Comparison of ENCODE assay signal across 9 cellular contexts in genomic region chr10:19488592-19489280, GRCh38.
A peak's percentile ranks its signal among the peaks of the same experiment; 100 is the strongest.
DNase-seq lines count a peak whose midpoint lies in the region; ATAC-seq, FAIRE-seq and TF ChIP-seq lines count a peak whose summit lies in the region.
"Had no signal": no experiment of that assay in that cellular context is flagged by ENCODE, and none has a peak within 500 bp of the region (broad histone marks: within the 10 kb centered on the region; RNA-seq: fewer than 3 reads in every experiment).

No MANE protein-coding gene starts in this region.

- H3K36me3 ChIP-seq in HUES6 (ENCODE audit: control insufficient read depth, insufficient read depth, low read length) (no peaks in the 10 kb centered on the region), kidney (ENCODE audit: control insufficient read depth in 1 of 2, insufficient read depth in 2 of 2, low read length in 2 of 2) (no peaks in the 10 kb centered on the region), skeletal muscle tissue (ENCODE audit: control insufficient read depth in 3 of 3, insufficient read depth in 3 of 3, low read length in 3 of 3) (no peaks in the 10 kb centered on the region)

- H3K27me3 ChIP-seq in HUES6 (ENCODE audit: control insufficient read depth, insufficient read depth, low read length) (no peaks in the 10 kb centered on the region), skeletal muscle tissue (ENCODE audit: control insufficient read depth in 3 of 3, insufficient read depth in 3 of 3, low read length in 3 of 3) (no peaks in the 10 kb centered on the region)

- TF ChIP-seq CTCF in chondrocyte (IDR thresholded peaks at IDR 0.05) = peak; percentile 52
- no peak for TF ChIP-seq CTCF in kidney (IDR thresholded peaks at IDR 0.05; ENCODE audit: borderline replicate concordance, extremely low read depth, insufficient read depth)

- intact Hi-C loops in kidney (cut with DNase I) = no loop called here

- CTCF ChIA-PET in activated CD4-positive, alpha-beta T cell treated with anti-CD3 and anti-CD28 coated beads, Interleukin-2, amount 10 ng/mL, durations not matched to agents 7 days and 5 days (lab: Charles Lee) = no interaction called here

- peak overlapping the region; percentile 32; the same call in 1 of the 2 replicates for H3K4me3 ChIP-seq in HUES6 (ENCODE audit: low read depth, low read length)
- H3K4me3 ChIP-seq in kidney (ENCODE audit: low read length in 2 of 2) = peak overlapping the region; percentile 57
- H3K4me3 ChIP-seq in skeletal muscle tissue (ENCODE audit: low read length in 3 of 3) = peak overlapping the region in 2 of 3 donors; percentile 20 to 65

- H3K4me1 Mint-ChIP-seq in chondrocyte (ENCODE audit: low read depth) = peaks cover 12% of the 10 kb centered on the region
- no peaks in the 10 kb centered on the region for H3K4me1 Mint-ChIP-seq in activated CD4-positive, alpha-beta T cell treated with anti-CD3 and anti-CD28 coated beads, Interleukin-2, amount 10 ng/mL, durations not matched to agents 7 days and 5 days

- peak overlapping the region; percentile 54 for H3K4me3 Mint-ChIP-seq in chondrocyte (ENCODE audit: unreplicated experiment)
- H3K4me3 Mint-ChIP-seq in activated CD4-positive, alpha-beta T cell treated with anti-CD3 and anti-CD28 coated beads, Interleukin-2, amount 10 ng/mL, durations not matched to agents 7 days and 5 days = no peak overlapping the region

- H3K4me1 ChIP-seq in HUES6 (ENCODE audit: control insufficient read depth, insufficient read depth, low read length) (peaks cover 15% of the 10 kb centered on the region), kidney (ENCODE audit: control insufficient read depth in 1 of 2, insufficient read depth in 1 of 2, low read depth in 1 of 2, low read length in 2 of 2) (no peaks in the 10 kb centered on the region), skeletal muscle tissue (ENCODE audit: control insufficient read depth in 3 of 3, insufficient read depth in 3 of 3, low read length in 3 of 3) (no peaks in the 10 kb centered on the region)

- ATAC-seq in HG02763 (IDR thresholded peaks at IDR 0.05; ENCODE audit: unreplicated experiment) = no peak
- no peak for ATAC-seq in HG03095 (IDR thresholded peaks at IDR 0.05; ENCODE audit: unreplicated experiment)

- no peaks in the 10 kb centered on the region for H3K9me3 ChIP-seq in HUES6 (ENCODE audit: control insufficient read depth, insufficient read depth, low read depth, low read length)
- H3K9me3 ChIP-seq in kidney (ENCODE audit: control insufficient read depth in 1 of 2, low read length in 2 of 2) = no peaks in the 10 kb centered on the region
- H3K9me3 ChIP-seq in skeletal muscle tissue (ENCODE audit: control insufficient read depth in 3 of 3, low read length in 3 of 3) = no peaks in the 10 kb centered on the region

- no peak overlapping the region for H3K27ac Mint-ChIP-seq in chondrocyte (ENCODE audit: unreplicated experiment)
- H3K27ac Mint-ChIP-seq in activated CD4-positive, alpha-beta T cell treated with anti-CD3 and anti-CD28 coated beads, Interleukin-2, amount 10 ng/mL, durations not matched to agents 7 days and 5 days = no peak overlapping the region

- FAIRE-seq in kidney (lab: Jason Lieb, UNC) = no peak

- H3K27ac ChIP-seq in HUES6 (ENCODE audit: low read depth, low read length) (peak overlapping the region; percentile 21), kidney (ENCODE audit: low read depth in 2 of 2, low read length in 2 of 2) (no peak overlapping the region), skeletal muscle tissue (ENCODE audit: low read depth, low read length) (no peak overlapping the region)

- DNase-seq in chondrocyte (ENCODE audit: low spot score) (peak; percentile 79), kidney (peak; percentile 82), DMS 273 (lab: John Stamatoyannopoulos, UW; ENCODE audit: unreplicated experiment) (no peak)
- DNase-seq in activated CD4-positive, alpha-beta T cell treated with anti-CD3 and anti-CD28 coated beads, Interleukin-2, amount 10 ng/mL, durations not matched to agents 7 days and 5 days = no peak
- DNase-seq: NCI-H446 treated with DMSO at 0.1 percent for 48 hours had no signal

- H3K9me3 Mint-ChIP-seq in chondrocyte (ENCODE audit: low read depth) = no peaks in the 10 kb centered on the region
- peaks cover 2% of the 10 kb centered on the region for H3K9me3 Mint-ChIP-seq in activated CD4-positive, alpha-beta T cell treated with anti-CD3 and anti-CD28 coated beads, Interleukin-2, amount 10 ng/mL, durations not matched to agents 7 days and 5 days

- H3K27me3 Mint-ChIP-seq in chondrocyte (ENCODE audit: low read depth) = no peaks in the 10 kb centered on the region
- peaks cover 2% of the 10 kb centered on the region for H3K27me3 Mint-ChIP-seq in activated CD4-positive, alpha-beta T cell treated with anti-CD3 and anti-CD28 coated beads, Interleukin-2, amount 10 ng/mL, durations not matched to agents 7 days and 5 days

- POLR2A ChIA-PET in activated CD4-positive, alpha-beta T cell treated with anti-CD3 and anti-CD28 coated beads, Interleukin-2, amount 10 ng/mL, durations not matched to agents 7 days and 5 days (lab: Charles Lee) = no interaction called here

- H3K36me3 Mint-ChIP-seq in chondrocyte (ENCODE audit: low read depth) = no peaks in the 10 kb centered on the region
- H3K36me3 Mint-ChIP-seq in activated CD4-positive, alpha-beta T cell treated with anti-CD3 and anti-CD28 coated beads, Interleukin-2, amount 10 ng/mL, durations not matched to agents 7 days and 5 days (ENCODE audit: low read depth) = no peaks in the 10 kb centered on the region

- H3K9ac ChIP-seq in HUES6 (ENCODE audit: low read length) (peak overlapping the region; percentile 43), kidney (ENCODE audit: low read length in 2 of 2) (no peak overlapping the region), skeletal muscle tissue (ENCODE audit: low read depth in 1 of 3, low read length in 3 of 3) (peak overlapping the region in 1 of 3 donors; percentile 65)

Comparison
In these comparisons a context has a peak if more than half of its experiments do, and no peak if none do; other contexts are left out.
1. DNase-seq: peak in chondrocyte (single experiment) and kidney (single experiment); none in DMS 273 (single experiment) and activated CD4-positive, alpha-beta T cell treated with anti-CD3 and anti-CD28 coated beads, Interleukin-2, amount 10 ng/mL, durations not matched to agents 7 days and 5 days (single experiment).
2. Peak in every context shown above with its lines, with median percentiles within 50 percentile points of each other: H3K4me3 ChIP-seq.